In genomic region chr1:170687625-170688024, GRCh38 we compare ENCODE assay signal across 1 cellular context.
TF ChIP-seq lines count a peak whose summit lies in the region.

No MANE protein-coding gene starts in this region.

TF ChIP-seq in HepG2, 621 proteins besides CTCF, POLR2A, EP300 and RAD21 (continued from another document):
- TF ChIP-seq, protein P1, sequence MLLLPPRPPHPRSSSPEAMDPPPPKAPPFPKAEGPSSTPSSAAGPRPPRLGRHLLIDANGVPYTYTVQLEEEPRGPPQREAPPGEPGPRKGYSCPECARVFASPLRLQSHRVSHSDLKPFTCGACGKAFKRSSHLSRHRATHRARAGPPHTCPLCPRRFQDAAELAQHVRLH (CRISPR knock-in tag; IDR thresholded peaks at IDR 0.05; ENCODE audit: borderline replicate concordance, low read depth): no peak
- TF ChIP-seq ZNF781 (CRISPR knock-in tag; IDR thresholded peaks at IDR 0.05; ENCODE audit: borderline replicate concordance, not compliant biosample characterization): no peak
- TF ChIP-seq ZNF138 (CRISPR knock-in tag; IDR thresholded peaks at IDR 0.05; ENCODE audit: low read depth): no peak
- TF ChIP-seq PHF20 (CRISPR knock-in tag; IDR thresholded peaks at IDR 0.05): no peak
- no peak for TF ChIP-seq ZNF121 (CRISPR knock-in tag; IDR thresholded peaks at IDR 0.05)
- no peak for TF ChIP-seq MAX (IDR thresholded peaks at IDR 0.05)
- no peak for TF ChIP-seq RAD51 (IDR thresholded peaks at IDR 0.05; ENCODE audit: borderline replicate concordance)
- TF ChIP-seq, protein P2, sequence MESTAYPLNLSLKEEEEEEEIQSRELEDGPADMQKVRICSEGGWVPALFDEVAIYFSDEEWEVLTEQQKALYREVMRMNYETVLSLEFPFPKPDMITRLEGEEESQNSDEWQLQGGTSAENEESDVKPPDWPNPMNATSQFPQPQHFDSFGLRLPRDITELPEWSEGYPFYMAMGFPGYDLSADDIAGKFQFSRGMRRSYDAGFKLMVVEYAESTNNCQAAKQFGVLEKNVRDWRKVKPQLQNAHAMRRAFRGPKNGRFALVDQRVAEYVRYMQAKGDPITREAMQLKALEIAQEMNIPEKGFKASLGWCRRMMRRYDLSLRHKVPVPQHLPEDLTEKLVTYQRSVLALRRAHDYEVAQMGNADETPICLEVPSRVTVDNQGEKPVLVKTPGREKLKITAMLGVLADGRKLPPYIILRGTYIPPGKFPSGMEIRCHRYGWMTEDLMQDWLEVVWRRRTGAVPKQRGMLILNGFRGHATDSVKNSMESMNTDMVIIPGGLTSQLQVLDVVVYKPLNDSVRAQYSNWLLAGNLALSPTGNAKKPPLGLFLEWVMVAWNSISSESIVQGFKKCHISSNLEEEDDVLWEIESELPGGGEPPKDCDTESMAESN (CRISPR knock-in tag; conservative IDR thresholded peaks at IDR 0.05): no peak
- no peak for TF ChIP-seq KDM4B (CRISPR knock-in tag; IDR thresholded peaks at IDR 0.05)
- no peak for TF ChIP-seq TMF1 (CRISPR knock-in tag; IDR thresholded peaks at IDR 0.05; ENCODE audit: low read depth)
- TF ChIP-seq KDM5A (IDR thresholded peaks at IDR 0.05; ENCODE audit: borderline replicate concordance, low read length): no peak
- TF ChIP-seq, protein P3, sequence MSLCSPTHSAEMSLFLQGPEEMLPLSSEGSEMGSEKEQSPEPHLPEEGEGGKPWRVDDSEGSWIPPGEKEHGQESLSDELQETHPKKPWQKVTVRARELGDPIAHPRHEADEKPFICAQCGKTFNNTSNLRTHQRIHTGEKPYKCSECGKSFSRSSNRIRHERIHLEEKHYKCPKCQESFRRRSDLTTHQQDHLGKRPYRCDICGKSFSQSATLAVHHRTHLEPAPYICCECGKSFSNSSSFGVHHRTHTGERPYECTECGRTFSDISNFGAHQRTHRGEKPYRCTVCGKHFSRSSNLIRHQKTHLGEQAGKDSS (CRISPR knock-in tag; IDR thresholded peaks at IDR 0.05; ENCODE audit: borderline replicate concordance, low read depth): no peak
- TF ChIP-seq PAX8 (CRISPR knock-in tag; IDR thresholded peaks at IDR 0.05; ENCODE audit: borderline replicate concordance): no peak
